Comparison of ENCODE assay signal across 19 cellular contexts in the genomic region with DNA sequence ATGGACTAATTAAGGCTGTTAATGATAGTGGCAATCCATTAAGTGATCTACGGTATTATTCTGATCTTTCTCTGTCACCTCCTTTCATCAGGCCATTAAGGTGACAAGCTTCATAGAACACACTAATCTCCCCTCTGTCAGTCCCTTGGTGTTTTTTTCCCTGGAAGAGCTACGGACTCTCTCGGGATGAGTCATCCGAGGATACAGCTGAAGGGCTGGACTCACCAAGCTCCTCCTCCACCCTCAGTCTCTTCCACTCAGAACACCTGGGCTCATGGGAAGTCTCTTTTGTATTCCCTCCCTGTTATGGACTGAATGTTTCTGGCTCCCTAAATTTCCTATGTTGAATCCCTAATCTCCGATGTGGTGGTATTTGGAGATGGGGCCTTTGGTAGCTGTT.
"Had no signal": no experiment of that assay in that cellular context is flagged by ENCODE, and none has a peak within 500 bp of the region (broad histone marks: within the 10 kb centered on the region; RNA-seq: fewer than 3 reads in every experiment).

No MANE protein-coding gene starts in this region.

- H3K4me3 ChIP-seq: hepatocyte, prostate gland, spleen, suprapubic skin, upper lobe of left lung had no signal

- H3K4me2 ChIP-seq: hepatocyte had no signal

- H3K79me2 ChIP-seq: hepatocyte had no signal

- H3K9me3 ChIP-seq: prostate gland, spleen, suprapubic skin, upper lobe of left lung had no signal

- DNase-seq: activated B cell treated with CpG ODN at 0.5 μM for 24 hours; activated CD4-positive, alpha-beta T cell treated with anti-CD3 and anti-CD28 coated beads, Interleukin-2, amount 50 U/mL, for 1 hour; activated naive CD4-positive, alpha-beta T cell treated with anti-CD3 and anti-CD28 coated beads for 36 hours; activated T-cell treated with anti-CD3 and anti-CD28 coated beads for 4 hours; cortex of kidney; effector memory CD8-positive, alpha-beta T cell; occipital lobe; spleen; stimulated activated CD4-positive, alpha-beta T cell treated with anti-CD3 and anti-CD28 coated beads, Interleukin-2, amount 100 ng/mL, for 24 hours; stimulated activated naive B cell treated with anti-CD40 and anti-IgM and Interleukin-4, amounts not matched to agents 10 μg/mL and 1 μg/mL and 100 μg/mL, for 72 hours; T-helper 1 cell; upper lobe of left lung had no signal

- ATAC-seq: activated T-helper 17 cell treated with anti-CD3 and anti-CD28 coated beads, Interleukin-2, amount 50 U/mL, for 72 hours; effector memory CD8-positive, alpha-beta T cell; left lobe of liver; natural killer cell treated with Interleukin-12 subunit alpha and Interleukin-12 subunit beta and Interleukin-15 and Interleukin-18, amount 100 ng/mL, for 72 hours; sciatic nerve; stimulated activated naive B cell treated with anti-CD40 and anti-IgM and Interleukin-4, amounts not matched to agents 10 μg/mL and 1 μg/mL and 100 μg/mL, for 72 hours had no signal

- H2AFZ ChIP-seq: hepatocyte had no signal

- H3K36me3 ChIP-seq: prostate gland, spleen, suprapubic skin, upper lobe of left lung had no signal

- H3K4me1 ChIP-seq: prostate gland, suprapubic skin had no signal

- H3K27me3 ChIP-seq: hepatocyte, spleen, suprapubic skin, upper lobe of left lung had no signal

- H3K27ac ChIP-seq: hepatocyte, prostate gland, spleen, suprapubic skin, upper lobe of left lung had no signal
